In genomic region chr10:133537551-133538545, GRCh38 we compare ENCODE assay signal across 20 cellular contexts. TPM values are rescaled to one million over a fixed set of nuclear protein-coding genes. Genes with fewer than 3 reads are reported as not detected.
DNase-seq lines count a peak whose midpoint lies in the region; ATAC-seq, FAIRE-seq and TF ChIP-seq lines count a peak whose summit lies in the region.
"Had no signal": no experiment of that assay in that cellular context is flagged by ENCODE, and none has a peak within 500 bp of the region (broad histone marks: within the 10 kb centered on the region; RNA-seq: fewer than 3 reads in every experiment).

No MANE protein-coding gene starts in this region.

- H3K27me3 ChIP-seq in right lobe of liver (no peaks in the 10 kb centered on the region), HepG2 (ENCODE audit: control insufficient read depth in 1 of 2, insufficient read depth in 2 of 2, low read length in 2 of 2) (peaks cover 2 to 14% of the 10 kb centered on the region in 2 experiments; a peak in 3 of 5 replicates), bronchial epithelial cell (ENCODE audit: control insufficient read depth, insufficient read depth, low read length) (no peaks in the 10 kb centered on the region)
- H3K27me3 ChIP-seq: BLaER1 treated with 17β-estradiol and CSF1 and Interleukin-3, amounts not matched to agents 10 nM and 100 nM had no signal

- intact Hi-C loops in right lobe of liver (cut with DNase I) (no loop called here), HepG2 (cut with micrococcal nuclease; ENCODE audit: unreplicated experiment) (no loop called here), posterior vena cava (cut with DNase I) (no loop called here)

- H2AFZ ChIP-seq in HepG2 (ENCODE audit: low read length): no peak overlapping the region

- TF ChIP-seq POLR2A in right lobe of liver (IDR thresholded peaks at IDR 0.05) (peak; percentile 27), HepG2 (IDR thresholded peaks at IDR 0.05; ENCODE audit: insufficient read depth in 1 of 2, low read depth in 2 of 2, low read length in 2 of 2) (no peak)

- 78% methylated on average over 3 of the region's 4 CpGs for WGBS in right lobe of liver (ENCODE audit: insufficient coverage, low coverage, low lambda C conversion rate, missing lambda C conversion rate)
- WGBS in HepG2 (ENCODE audit: low lambda C conversion rate): 1% methylated on average over 4 of the region's 4 CpGs

- peak overlapping the region in 1 of 3 donors; percentile 14 for H3K27ac ChIP-seq in right lobe of liver
- H3K27ac ChIP-seq in HepG2 (ENCODE audit: extremely low read length, insufficient read depth, low read length): no peak overlapping the region
- H3K27ac ChIP-seq: BLaER1 treated with 17β-estradiol and CSF1 and Interleukin-3, amounts not matched to agents 10 nM and 100 nM had no signal

- TF ChIP-seq CTCF in right lobe of liver (IDR thresholded peaks at IDR 0.05): no peak
- TF ChIP-seq CTCF in HepG2 (CRISPR knock-in tag; IDR thresholded peaks at IDR 0.05): no peak
- no peak for TF ChIP-seq CTCF in bronchial epithelial cell (IDR thresholded peaks at IDR 0.05; ENCODE audit: insufficient read depth, low read length, severe bottlenecking)
- TF ChIP-seq CTCF in omental fat pad (IDR thresholded peaks at IDR 0.05): no peak

- H3K9me3 ChIP-seq in right lobe of liver (no peaks in the 10 kb centered on the region), HepG2 (ENCODE audit: low read length) (no peaks in the 10 kb centered on the region)

- H3K79me2 ChIP-seq in HepG2 (ENCODE audit: insufficient read depth, low read length): no peaks in the 10 kb centered on the region

- BruUV-seq in HepG2 (replicated peaks; lab: Mats Ljungman, UMichigan): no TSS peak

- no peak for TF ChIP-seq RAD21 in HepG2 (CRISPR knock-in tag; IDR thresholded peaks at IDR 0.05)

- DNase-seq in right lobe of liver (no peak), HepG2 (ENCODE audit: low spot score) (no peak), bronchial epithelial cell (ENCODE audit: low read depth) (peak; percentile 8), kidney tubule cell (ENCODE audit: low spot score) (peak; percentile 69), superior temporal gyrus (ENCODE audit: extremely low spot score) (peak; percentile 25), omental fat pad (ENCODE audit: low spot score) (no peak), posterior vena cava (ENCODE audit: low spot score) (no peak)
- DNase-seq: 8988T; CD8-positive, alpha-beta memory T cell; DMS79 treated with DMSO at 0.1 percent for 48 hours; KBM-7; NCI-H1436; NCI-H2029; NCI-H2171; NCI-H748 treated with DMSO at 0.1 percent for 48 hours had no signal

- H3K9ac ChIP-seq in HepG2 (ENCODE audit: insufficient read depth, low read depth, low read length): no peak overlapping the region
- H3K9ac ChIP-seq: BLaER1 treated with 17β-estradiol and CSF1 and Interleukin-3, amounts not matched to agents 10 nM and 100 nM had no signal

- in situ Hi-C loops in HepG2 (cut with HindIII; ENCODE audit: extremely low pct_ligation_motif_present, low pct_unique_long_range_greater_than_20kb): no loop called here

- CTCF ChIA-PET in HepG2 (lab: Yijun Ruan, JAX; ENCODE audit: low intra/inter-chr PET ratio, low total read pairs): no interaction called here

- H3K36me3 ChIP-seq in right lobe of liver (peaks cover 0 to 63% (median 22%) of the 10 kb centered on the region in 4 donors), HepG2 (replicated peaks in 1 of 2; ENCODE audit: control insufficient read depth in 1 of 2, insufficient read depth in 2 of 2, low read length in 2 of 2) (no peaks in the 10 kb centered on the region), bronchial epithelial cell (ENCODE audit: control insufficient read depth, insufficient read depth, low read length) (no peaks in the 10 kb centered on the region)
- H3K36me3 ChIP-seq: BLaER1 treated with 17β-estradiol and CSF1 and Interleukin-3, amounts not matched to agents 10 nM and 100 nM had no signal

- ATAC-seq in right lobe of liver (no peak), HepG2 (no peak), omental fat pad (ENCODE audit: low FRiP score) (no peak), GM19467 (IDR thresholded peaks at IDR 0.05; ENCODE audit: unreplicated experiment) (no peak)

- H3K4me2 ChIP-seq in HepG2 (ENCODE audit: low read depth, low read length): no peak overlapping the region
- H3K4me2 ChIP-seq: BLaER1 treated with 17β-estradiol and CSF1 and Interleukin-3, amounts not matched to agents 10 nM and 100 nM had no signal

- FAIRE-seq in HepG2 (lab: Jason Lieb, UNC): no peak
- no peak for FAIRE-seq in bronchial epithelial cell (lab: Jason Lieb, UNC)
- FAIRE-seq: G401.6, H1 had no signal

- no peak for TF ChIP-seq EP300 in HepG2 (IDR thresholded peaks at IDR 0.05; ENCODE audit: low read depth in 2 of 2, low read length in 2 of 2)
- TF ChIP-seq EP300 in HepG2 (CRISPR knock-in tag; IDR thresholded peaks at IDR 0.05; ENCODE audit: borderline replicate concordance): no peak

- H3K4me3 ChIP-seq in right lobe of liver (no peak overlapping the region), HepG2 (replicated peaks in 1 of 3; ENCODE audit: insufficient read depth in 1 of 3, low read depth in 2 of 3, low read length in 3 of 3) (no peak overlapping the region), bronchial epithelial cell (ENCODE audit: low read depth, low read length) (no peak overlapping the region)
- H3K4me3 ChIP-seq: BLaER1 treated with 17β-estradiol and CSF1 and Interleukin-3, amounts not matched to agents 10 nM and 100 nM had no signal

- POLR2A ChIA-PET in HepG2 (lab: Yijun Ruan, JAX): no interaction called here

- H3K4me1 ChIP-seq in right lobe of liver: no peaks in the 10 kb centered on the region
- no peaks in the 10 kb centered on the region for H3K4me1 ChIP-seq in HepG2 (ENCODE audit: insufficient read depth, low read length)
- H3K4me1 ChIP-seq: BLaER1 treated with 17β-estradiol and CSF1 and Interleukin-3, amounts not matched to agents 10 nM and 100 nM had no signal

- no peaks in the 10 kb centered on the region for H4K20me1 ChIP-seq in HepG2 (ENCODE audit: insufficient read depth, low read length)
- H4K20me1 ChIP-seq: BLaER1 treated with 17β-estradiol and CSF1 and Interleukin-3, amounts not matched to agents 10 nM and 100 nM had no signal

RNA-seq across cellular contexts. Expression of gene CYP2E1, which starts 10.7 kb away (rescaled TPM):
- total RNA-seq in right lobe of liver (1,000 to 10,000 TPM; 1,651 to 5,193 (median 3,912) TPM), HepG2 (2016; rRNA removed; fragmentation: Illumina TruSeq; extraction: Trizol) (0.27 TPM in 1 of 2 replicates, not detected in the other), bronchial epithelial cell (under 0.01 and 0.26 TPM in 2 replicates), omental fat pad (1 to 10 TPM in 2 of 4 donors, under 1 TPM in 2; 0.31 to 2.3 (median 1.3) TPM), posterior vena cava (1 to 10 TPM; 2.1 to 2.9 TPM)
- not detected in 2 replicates for total RNA-seq in HepG2 (2016; cell fraction: cytosol; rRNA removed; fragmentation: Illumina TruSeq; extraction: Trizol; ENCODE audit: low read depth)
- 0.48 TPM in 1 of 2 replicates, not detected in the other for total RNA-seq in HepG2 (2016; cell fraction: insoluble cytoplasmic fraction; rRNA removed; fragmentation: Illumina TruSeq; extraction: Trizol)
- not detected in 2 replicates for total RNA-seq in HepG2 (2016; cell fraction: membrane; rRNA removed; fragmentation: Illumina TruSeq; extraction: Trizol)
- 0.75 TPM in 1 of 2 replicates, not detected in the other for total RNA-seq in HepG2 (2016; cell fraction: nucleus; rRNA removed; fragmentation: Illumina TruSeq; extraction: Trizol)
- polyA plus RNA-seq in HepG2 (2011; rRNA removed): 0.63 and 0.74 TPM in 2 replicates
- 0.13 and 0.15 TPM in 2 replicates for polyA plus RNA-seq in HepG2 (2011; cell fraction: cytosol; rRNA removed)
- 3.2 and 5.0 TPM in 2 replicates for polyA plus RNA-seq in HepG2 (2011; cell fraction: nucleus; rRNA removed)
- polyA plus RNA-seq in HepG2 (2012): 0.52 and 1.1 TPM in 2 replicates
- polyA plus RNA-seq in HepG2 (2016; cell fraction: cytosol; fragmentation: Illumina TruSeq; extraction: Trizol; ENCODE audit: low read depth): 0.14 TPM in 1 of 2 replicates, not detected in the other
- not detected in 2 replicates for polyA plus RNA-seq in HepG2 (2016; cell fraction: insoluble cytoplasmic fraction; fragmentation: Illumina TruSeq; extraction: Trizol; ENCODE audit: low read depth)
- not detected in 2 replicates for polyA plus RNA-seq in HepG2 (2016; cell fraction: membrane; fragmentation: Illumina TruSeq; extraction: Trizol; ENCODE audit: low read depth)
- 1.1 TPM in 1 of 2 replicates, not detected in the other for polyA plus RNA-seq in HepG2 (2016; cell fraction: nucleus; fragmentation: Illumina TruSeq; extraction: Trizol; ENCODE audit: insufficient read depth, low read depth)
- polyA minus RNA-seq in HepG2 (2011; rRNA and poly(A)+ RNA removed; ENCODE audit: low replicate concordance): 0.38 and 0.89 TPM in 2 replicates
- not detected in 2 replicates for polyA minus RNA-seq in HepG2 (2011; cell fraction: cytosol; rRNA and poly(A)+ RNA removed)
- 0.25 and 0.77 TPM in 2 replicates for polyA minus RNA-seq in HepG2 (2011; cell fraction: nucleus; rRNA and poly(A)+ RNA removed)
- total RNA-seq: H1 had no signal

RNA-seq across cellular contexts. Expression of gene SYCE1, which starts 27.5 kb away (rescaled TPM):
- total RNA-seq in right lobe of liver: 1 to 10 TPM in 4 of 6 experiments, under 1 TPM in 1, not detected in 1; 0.37 to 4.1 (median 2.2) TPM
- not detected in 2 replicates for total RNA-seq in HepG2 (2016; rRNA removed; fragmentation: Illumina TruSeq; extraction: Trizol)
- not detected in 2 replicates for total RNA-seq in HepG2 (2016; cell fraction: cytosol; rRNA removed; fragmentation: Illumina TruSeq; extraction: Trizol; ENCODE audit: low read depth)
- not detected in 2 replicates for total RNA-seq in HepG2 (2016; cell fraction: insoluble cytoplasmic fraction; rRNA removed; fragmentation: Illumina TruSeq; extraction: Trizol)
- total RNA-seq in HepG2 (2016; cell fraction: membrane; rRNA removed; fragmentation: Illumina TruSeq; extraction: Trizol): not detected in 2 replicates
- total RNA-seq in HepG2 (2016; cell fraction: nucleus; rRNA removed; fragmentation: Illumina TruSeq; extraction: Trizol): not detected in 2 replicates
- not detected in 2 replicates for polyA plus RNA-seq in HepG2 (2011; rRNA removed)
- not detected in 2 replicates for polyA plus RNA-seq in HepG2 (2011; cell fraction: cytosol; rRNA removed)
- polyA plus RNA-seq in HepG2 (2011; cell fraction: nucleus; rRNA removed): not detected in 2 replicates
- polyA plus RNA-seq in HepG2 (2012): 0.19 TPM in 1 of 2 replicates, not detected in the other
- polyA plus RNA-seq in HepG2 (2016; cell fraction: cytosol; fragmentation: Illumina TruSeq; extraction: Trizol; ENCODE audit: low read depth): not detected in 2 replicates
- polyA plus RNA-seq in HepG2 (2016; cell fraction: insoluble cytoplasmic fraction; fragmentation: Illumina TruSeq; extraction: Trizol; ENCODE audit: low read depth): not detected in 2 replicates
- polyA plus RNA-seq in HepG2 (2016; cell fraction: membrane; fragmentation: Illumina TruSeq; extraction: Trizol; ENCODE audit: low read depth): not detected in 2 replicates
- not detected in 2 replicates for polyA plus RNA-seq in HepG2 (2016; cell fraction: nucleus; fragmentation: Illumina TruSeq; extraction: Trizol; ENCODE audit: insufficient read depth, low read depth)
- not detected in 2 replicates for polyA minus RNA-seq in HepG2 (2011; rRNA and poly(A)+ RNA removed; ENCODE audit: low replicate concordance)
- not detected in 2 replicates for polyA minus RNA-seq in HepG2 (2011; cell fraction: cytosol; rRNA and poly(A)+ RNA removed)
- polyA minus RNA-seq in HepG2 (2011; cell fraction: nucleus; rRNA and poly(A)+ RNA removed): not detected in 2 replicates
- not detected in 2 replicates for total RNA-seq in bronchial epithelial cell
- 10 to 100 TPM in 1 of 4 donors, under 1 TPM in 1, not detected in 2; 0.60 to 10.2 TPM for total RNA-seq in omental fat pad
- under 1 TPM; 0.51 to 0.76 TPM for total RNA-seq in posterior vena cava
- total RNA-seq: H1, NCI-H460 had no signal
- polyA plus RNA-seq: H1 had no signal

Comparison
In these comparisons a context has a peak if more than half of its experiments do, and no peak if none do; other contexts are left out.
1. RNA of gene CYP2E1, which starts 10.7 kb away (total RNA-seq): 1,651 to 5,193 TPM in right lobe of liver; 2.1 to 2.9 TPM in posterior vena cava, 0.31 to 2.3 TPM in omental fat pad, 0.27 to 0.75 TPM in HepG2 and under 0.01 to 0.26 TPM in bronchial epithelial cell; every median in the first group is over 100 times any median in the second.
2. DNase-seq: peak in bronchial epithelial cell (single experiment), kidney tubule cell (single experiment) and superior temporal gyrus (single experiment); none in right lobe of liver (0 of 3), HepG2 (single experiment), omental fat pad (single experiment) and posterior vena cava (single experiment).